ENCODE assay signal across 7 cellular contexts in the genomic region with DNA sequence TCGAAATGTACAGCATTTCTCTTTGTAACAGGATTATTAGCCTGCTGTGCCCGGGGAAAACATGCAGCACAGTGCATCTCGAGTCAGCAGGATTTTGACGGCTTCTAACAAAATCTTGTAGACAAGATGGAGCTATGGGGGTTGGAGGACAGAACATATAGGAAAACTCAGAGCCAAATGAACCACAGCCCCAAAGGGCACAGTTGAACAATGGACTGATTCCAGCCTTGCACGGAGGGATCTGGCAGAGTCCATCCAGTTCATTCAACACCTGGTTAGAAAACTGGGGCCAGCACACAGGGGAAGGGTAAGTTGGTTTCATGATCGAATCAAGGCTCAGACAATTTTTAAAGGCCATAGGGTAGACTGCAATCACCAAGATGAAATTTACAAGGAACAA.
A peak's percentile ranks its signal among the peaks of the same experiment; 100 is the strongest.
DNase-seq lines count a peak whose midpoint lies in the region; ATAC-seq and TF ChIP-seq lines count a peak whose summit lies in the region.
"Not testable (repeated sequence)": the region's sequence is repeated elsewhere in the genome, so short reads cannot be mapped to it uniquely, and the experiment has no call there.

No MANE protein-coding gene starts in this region.

- H3K27ac ChIP-seq in GM23338 (ENCODE audit: low read depth), result not testable (repeated sequence)
- H3K27ac ChIP-seq in neural cell (ENCODE audit: low read length), result peak overlapping the region; percentile 20

- not testable (repeated sequence) for H3K79me2 ChIP-seq in GM23338 (replicated peaks; ENCODE audit: insufficient read depth); neural cell (replicated peaks; ENCODE audit: insufficient read depth, low read length)

- not testable (repeated sequence) for H3K4me1 ChIP-seq in GM23338 (ENCODE audit: insufficient read depth)

- 64 to 68% methylated on average over 5 of the region's 6 CpGs for WGBS in lower leg skin, 2 donors

- TF ChIP-seq EP300 in neural cell (conservative IDR thresholded peaks at IDR 0.05; ENCODE audit: poor library complexity, severe bottlenecking), result not testable (repeated sequence)

- H3K4me3 ChIP-seq in GM23338; lower leg skin (ENCODE audit: low read depth, poor library complexity, severe bottlenecking); neural cell (ENCODE audit: low read length): not testable (repeated sequence)

- H3K4me3 Mint-ChIP-seq in GM23338; activated B cell treated with CpG ODN at 0.5 μM for 24 hours; stimulated activated effector memory CD8-positive, alpha-beta T cell treated with anti-CD3 and anti-CD28 coated beads, Interleukin-12 subunit alpha, Interleukin-12 subunit beta, amount 100 ng/mL, for 72 hours: not testable (repeated sequence)
- H3K4me3 Mint-ChIP-seq in brain, result peak overlapping the region in 4 of 5 experiments; percentile 4 to 71 (median 56)
- peak overlapping the region; percentile 17 for H3K4me3 Mint-ChIP-seq in endothelial cell (ENCODE audit: unreplicated experiment)

- TF ChIP-seq RAD21 in neural cell (conservative IDR thresholded peaks at IDR 0.05), result not testable (repeated sequence)

- not testable (repeated sequence) for TF ChIP-seq CTCF in GM23338 (conservative IDR thresholded peaks at IDR 0.05; ENCODE audit: low read depth in 2 of 2); activated B cell treated with CpG ODN at 0.5 μM for 24 hours (IDR thresholded peaks at IDR 0.05); brain (conservative IDR thresholded peaks at IDR 0.05); endothelial cell (IDR thresholded peaks at IDR 0.05; ENCODE audit: unreplicated experiment); lower leg skin (IDR thresholded peaks at IDR 0.05); neural cell (IDR thresholded peaks at IDR 0.05; ENCODE audit: poor library complexity, severe bottlenecking)

- H3K36me3 ChIP-seq in GM23338 (ENCODE audit: insufficient read depth); neural cell (ENCODE audit: insufficient read depth, low read length): not testable (repeated sequence)

- not testable (repeated sequence) for TF ChIP-seq POLR2A in lower leg skin (IDR thresholded peaks at IDR 0.05)

- POLR2A ChIA-PET in activated B cell treated with CpG ODN at 0.5 μM for 24 hours (lab: Charles Lee), result not testable (repeated sequence)

- H3K4me1 Mint-ChIP-seq in GM23338; activated B cell treated with CpG ODN at 0.5 μM for 24 hours; endothelial cell (ENCODE audit: unreplicated experiment); stimulated activated effector memory CD8-positive, alpha-beta T cell treated with anti-CD3 and anti-CD28 coated beads, Interleukin-12 subunit alpha, Interleukin-12 subunit beta, amount 100 ng/mL, for 72 hours: not testable (repeated sequence)
- peaks cover 12% of the 10 kb centered on the region for H3K4me1 Mint-ChIP-seq in brain

- DNase-seq in GM23338 (ENCODE audit: low spot score) (peak; percentile 0), activated B cell treated with CpG ODN at 0.5 μM for 24 hours (peak; percentile 11), lower leg skin (ENCODE audit: low spot score in 2 of 2) (peak; percentile 7 to 18)
- not testable (repeated sequence) for DNase-seq in endothelial cell (ENCODE audit: low spot score)
- peak in 1 of 2 donors; percentile 29 for DNase-seq in stimulated activated effector memory CD8-positive, alpha-beta T cell treated with anti-CD3 and anti-CD28 coated beads, Interleukin-12 subunit alpha, Interleukin-12 subunit beta, amount 100 ng/mL, for 72 hours (ENCODE audit: low spot score in 2 of 2)

- not testable (repeated sequence) for H3K27me3 Mint-ChIP-seq in GM23338 (ENCODE audit: insufficient read depth, low read depth, poor library complexity); activated B cell treated with CpG ODN at 0.5 μM for 24 hours; brain; endothelial cell (ENCODE audit: unreplicated experiment)

- not testable (repeated sequence) for H4K20me1 ChIP-seq in GM23338 (replicated peaks; ENCODE audit: insufficient read depth); neural cell (ENCODE audit: insufficient read depth)

- CTCF ChIA-PET in activated B cell treated with CpG ODN at 0.5 μM for 24 hours (lab: Charles Lee), result not testable (repeated sequence)

- not testable (repeated sequence) for H3K4me2 ChIP-seq in GM23338; neural cell (ENCODE audit: low read length)

- not testable (repeated sequence) for H3K27ac Mint-ChIP-seq in GM23338; activated B cell treated with CpG ODN at 0.5 μM for 24 hours; endothelial cell (ENCODE audit: unreplicated experiment)
- peak overlapping the region; percentile 68 to 98 (median 78) for H3K27ac Mint-ChIP-seq in brain
- peak overlapping the region; percentile 81 for H3K27ac Mint-ChIP-seq in stimulated activated effector memory CD8-positive, alpha-beta T cell treated with anti-CD3 and anti-CD28 coated beads, Interleukin-12 subunit alpha, Interleukin-12 subunit beta, amount 100 ng/mL, for 72 hours

- H3K27me3 ChIP-seq in GM23338 (ENCODE audit: insufficient read depth); neural cell (ENCODE audit: insufficient read depth, low read depth, low read length): not testable (repeated sequence)

- ATAC-seq in GM23338; activated B cell treated with CpG ODN at 0.5 μM for 24 hours (ENCODE audit: low read depth); stimulated activated effector memory CD8-positive, alpha-beta T cell treated with anti-CD3 and anti-CD28 coated beads, Interleukin-12 subunit alpha, Interleukin-12 subunit beta, amount 100 ng/mL, for 72 hours: not testable (repeated sequence)

- H3K9me3 ChIP-seq in neural cell (ENCODE audit: low read length), result not testable (repeated sequence)

- intact Hi-C loops in activated B cell treated with CpG ODN at 0.5 μM for 24 hours (cut with micrococcal nuclease); lower leg skin (cut with DNase I; ENCODE audit: low total_unique reads): not testable (repeated sequence)

- not testable (repeated sequence) for H3K9me2 ChIP-seq in GM23338 (ENCODE audit: insufficient read depth); neural cell (ENCODE audit: insufficient read depth, low read length)

- not testable (repeated sequence) for H2AFZ ChIP-seq in GM23338; neural cell (ENCODE audit: low read depth, low read length)

- not testable (repeated sequence) for H3K9me3 Mint-ChIP-seq in GM23338; activated B cell treated with CpG ODN at 0.5 μM for 24 hours; brain; endothelial cell (ENCODE audit: unreplicated experiment); stimulated activated effector memory CD8-positive, alpha-beta T cell treated with anti-CD3 and anti-CD28 coated beads, Interleukin-12 subunit alpha, Interleukin-12 subunit beta, amount 100 ng/mL, for 72 hours

- not testable (repeated sequence) for H3F3A ChIP-seq in GM23338 (replicated peaks; ENCODE audit: low read depth); neural cell (ENCODE audit: insufficient read depth, low read length, poor library complexity, severe bottlenecking)

- H3K36me3 Mint-ChIP-seq in GM23338 (ENCODE audit: low read depth); activated B cell treated with CpG ODN at 0.5 μM for 24 hours (ENCODE audit: low read depth); brain; endothelial cell (ENCODE audit: low read depth, unreplicated experiment); stimulated activated effector memory CD8-positive, alpha-beta T cell treated with anti-CD3 and anti-CD28 coated beads, Interleukin-12 subunit alpha, Interleukin-12 subunit beta, amount 100 ng/mL, for 72 hours: not testable (repeated sequence)

- H3K9ac ChIP-seq in neural cell (ENCODE audit: low read length), result not testable (repeated sequence)
